ENCODE assay signal across 12 cellular contexts in genomic region chr20:31523361-31524283, GRCh38. TPM values are rescaled to one million over a fixed set of nuclear protein-coding genes. Genes with fewer than 3 reads are reported as not detected.
DNase-seq lines count a peak whose midpoint lies in the region; ATAC-seq and TF ChIP-seq lines count a peak whose summit lies in the region.
"Had no signal": no experiment of that assay in that cellular context is flagged by ENCODE, and none has a peak within 500 bp of the region (broad histone marks: within the 10 kb centered on the region; RNA-seq: fewer than 3 reads in every experiment).

No MANE protein-coding gene starts in this region.

- ATAC-seq in HG02798 (IDR thresholded peaks at IDR 0.05; ENCODE audit: poor library complexity, unreplicated experiment) = no peak
- no peak for ATAC-seq in GM18511 (IDR thresholded peaks at IDR 0.05; ENCODE audit: unreplicated experiment)

- no peaks in the 10 kb centered on the region for H3K9me3 Mint-ChIP-seq in dendritic cell treated with granulocyte-macrophage colony-stimulating factor and Interleukin-4, amounts not matched to agents 40 ng/mL and 50 ng/mL, for 4 days
- H3K9me3 Mint-ChIP-seq: CD4-positive, alpha-beta T cell had no signal

- H3K27me3 ChIP-seq in vagina (no peaks in the 10 kb centered on the region), mesendoderm (ENCODE audit: insufficient read depth, low read length, poor library complexity) (no peaks in the 10 kb centered on the region)
- H3K27me3 ChIP-seq: stomach had no signal

- peaks cover 4 to 15% of the 10 kb centered on the region in 2 donors for H3K36me3 ChIP-seq in vagina
- H3K36me3 ChIP-seq in mesendoderm (ENCODE audit: control insufficient read depth, insufficient read depth, low read length) = peaks cover 1% of the 10 kb centered on the region

- no peak overlapping the region for H2BK120ac ChIP-seq in mesendoderm (ENCODE audit: low read depth, low read length)

- H3K36me3 Mint-ChIP-seq in dendritic cell treated with granulocyte-macrophage colony-stimulating factor and Interleukin-4, amounts not matched to agents 40 ng/mL and 50 ng/mL, for 4 days (ENCODE audit: low read depth) = peaks cover 72% of the 10 kb centered on the region

- no peak overlapping the region for H3K56ac ChIP-seq in mesendoderm (ENCODE audit: low read length)

- DNase-seq in CD1c-positive myeloid dendritic cell (ENCODE audit: extremely low spot score) = peak; percentile 91
- DNase-seq in NOMO-1 treated with DMSO at 0.1 percent for 48 hours (lab: John Stamatoyannopoulos, UW; ENCODE audit: unreplicated experiment) = peak; percentile 88
- DNase-seq in lung microvascular endothelial cell (ENCODE audit: low read depth in 2 of 2) = peak; percentile 64 to 71
- no peak for DNase-seq in vagina (ENCODE audit: extremely low spot score in 2 of 2)
- no peak for DNase-seq in mesendoderm
- DNase-seq: CD4-positive, alpha-beta T cell; hippocampal formation; NK-92 treated with Interleukin-12 subunit alpha and Interleukin-12 subunit beta, amount 100 ng/mL, for 24 hours; stomach had no signal

- intact Hi-C loops in dendritic cell treated with granulocyte-macrophage colony-stimulating factor and Interleukin-4, amounts not matched to agents 40 ng/mL and 50 ng/mL, for 4 days (cut with micrococcal nuclease) = no loop called here
- intact Hi-C loops in vagina (cut with DNase I) = no loop called here

- no peak overlapping the region for H2AK5ac ChIP-seq in mesendoderm (ENCODE audit: low read length)

- H2BK15ac ChIP-seq in mesendoderm (replicated peaks; ENCODE audit: low read depth) = no peak overlapping the region

- peaks cover 9% of the 10 kb centered on the region for H3K79me2 ChIP-seq in mesendoderm (ENCODE audit: control insufficient read depth, insufficient read depth, low read length)

- TF ChIP-seq CTCF in vagina (IDR thresholded peaks at IDR 0.05) = no peak

- H3K4me3 ChIP-seq in vagina (no peak overlapping the region), mesendoderm (ENCODE audit: low read length) (no peak overlapping the region)
- H3K4me3 ChIP-seq: stomach had no signal

- H2BK5ac ChIP-seq in mesendoderm (ENCODE audit: low read length) = no peak overlapping the region

- TF ChIP-seq POLR2A in vagina (IDR thresholded peaks at IDR 0.05) = no peak

- H3K4me1 Mint-ChIP-seq in dendritic cell treated with granulocyte-macrophage colony-stimulating factor and Interleukin-4, amounts not matched to agents 40 ng/mL and 50 ng/mL, for 4 days (ENCODE audit: low read depth) = peaks cover 65% of the 10 kb centered on the region

- H3K4me3 Mint-ChIP-seq in dendritic cell treated with granulocyte-macrophage colony-stimulating factor and Interleukin-4, amounts not matched to agents 40 ng/mL and 50 ng/mL, for 4 days = peak overlapping the region; percentile 42
- H3K4me3 Mint-ChIP-seq: CD4-positive, alpha-beta T cell had no signal

- peaks cover 46% of the 10 kb centered on the region for H3K4me1 ChIP-seq in vagina
- H3K4me1 ChIP-seq in mesendoderm (ENCODE audit: control insufficient read depth, low read depth, low read length) = no peaks in the 10 kb centered on the region

- no peak overlapping the region for H3K4ac ChIP-seq in mesendoderm (ENCODE audit: low read depth, low read length)

- no peak overlapping the region for H4K5ac ChIP-seq in mesendoderm (ENCODE audit: low read length)

- H3K9ac ChIP-seq in mesendoderm (ENCODE audit: low read length) = no peak overlapping the region

- H3K27ac ChIP-seq in vagina (no peak overlapping the region), mesendoderm (ENCODE audit: low read depth, low read length) (no peak overlapping the region)

- H3K79me1 ChIP-seq in mesendoderm (ENCODE audit: low read length) = peaks cover 14% of the 10 kb centered on the region

- H3K27me3 Mint-ChIP-seq in dendritic cell treated with granulocyte-macrophage colony-stimulating factor and Interleukin-4, amounts not matched to agents 40 ng/mL and 50 ng/mL, for 4 days = no peaks in the 10 kb centered on the region
- H3K27me3 Mint-ChIP-seq: CD4-positive, alpha-beta T cell had no signal

- no peak overlapping the region for H3K4me2 ChIP-seq in mesendoderm (ENCODE audit: low read length)

- peak overlapping the region; percentile 89 for H3K27ac Mint-ChIP-seq in dendritic cell treated with granulocyte-macrophage colony-stimulating factor and Interleukin-4, amounts not matched to agents 40 ng/mL and 50 ng/mL, for 4 days
- H3K27ac Mint-ChIP-seq: CD4-positive, alpha-beta T cell had no signal

- no peak overlapping the region for H3K18ac ChIP-seq in mesendoderm (ENCODE audit: low read length)

- no peaks in the 10 kb centered on the region for H3K9me3 ChIP-seq in vagina
- H3K9me3 ChIP-seq: stomach had no signal

- no peak overlapping the region for H4K8ac ChIP-seq in mesendoderm (ENCODE audit: low read depth, low read length)

- WGBS in mesendoderm (ENCODE audit: extremely low coverage, insufficient coverage, low lambda C conversion rate) = no CpG with 5 or more reads among the region's 8 CpGs

- H3K23ac ChIP-seq in mesendoderm (ENCODE audit: low read length) = no peak overlapping the region

RNA-seq across cellular contexts. Expression of gene HM13, which starts 9.4 kb away (rescaled TPM):
- 31.6 and 37.9 TPM in 2 replicates for total RNA-seq in lung microvascular endothelial cell
- total RNA-seq in vagina = 77.8 TPM
- polyA plus RNA-seq in mesendoderm (2013, experiment 1 of 2) = 135 TPM
- 133 TPM for polyA plus RNA-seq in mesendoderm (2013, experiment 2 of 2)

RNA-seq across cellular contexts. Expression of gene REM1, which starts 48.5 kb away (rescaled TPM):
- total RNA-seq in lung microvascular endothelial cell (under 0.01 TPM in 1 of 2 replicates, not detected in the other), vagina (4.4 TPM)
- polyA plus RNA-seq in mesendoderm (2013, experiment 1 of 2) = not detected
- not detected for polyA plus RNA-seq in mesendoderm (2013, experiment 2 of 2)
- total RNA-seq: CD4-positive, alpha-beta T cell had no signal

RNA-seq across cellular contexts. Expression of gene DEFB124, which starts 48.7 kb away (rescaled TPM):
- total RNA-seq in lung microvascular endothelial cell = not detected in 2 replicates
- not detected for total RNA-seq in vagina
- polyA plus RNA-seq in mesendoderm (2013, experiment 1 of 2) = not detected
- not detected for polyA plus RNA-seq in mesendoderm (2013, experiment 2 of 2)
- total RNA-seq: CD4-positive, alpha-beta T cell had no signal

Comparison
In these comparisons a context has a peak if more than half of its experiments do, and no peak if none do; other contexts are left out.
1. DNase-seq: peak in CD1c-positive myeloid dendritic cell (single experiment), NOMO-1 treated with DMSO at 0.1 percent for 48 hours (single experiment) and lung microvascular endothelial cell (2 of 2); none in vagina (0 of 2) and mesendoderm (single experiment).